ENCODE assay signal across 9 cellular contexts in genomic region chr19:13029893-13030292, GRCh38. TPM values are rescaled to one million over a fixed set of nuclear protein-coding genes. Genes with fewer than 3 reads are reported as not detected.
DNase-seq lines count a peak whose midpoint lies in the region; ATAC-seq and TF ChIP-seq lines count a peak whose summit lies in the region.
"Had no signal": no experiment of that assay in that cellular context is flagged by ENCODE, and none has a peak within 500 bp of the region (broad histone marks: within the 10 kb centered on the region; RNA-seq: fewer than 3 reads in every experiment).

No MANE protein-coding gene starts in this region.

- CTCF ChIA-PET in HEK293 (lab: Yijun Ruan, JAX) = interaction anchor here (0.5 to 8.6 kb wide), 13 partner anchors 15 to 218 kb away, joined by 3 to 247 read pairs (median 5); no protein-coding TSS in a partner anchor

- ATAC-seq in lower lobe of right lung (peak; percentile 6 to 33), HG03521 (IDR thresholded peaks at IDR 0.05; ENCODE audit: unreplicated experiment) (no peak), GM21723 (IDR thresholded peaks at IDR 0.05; ENCODE audit: unreplicated experiment) (no peak)

- H3K4me3 ChIP-seq in HEK293 (ENCODE audit: low read depth, low read length) (no peak overlapping the region), astrocyte of the spinal cord (ENCODE audit: low read depth, low read length) (no peak overlapping the region), lower lobe of right lung (no peak overlapping the region)

- no peaks in the 10 kb centered on the region for H3K36me3 ChIP-seq in HEK293 (ENCODE audit: control insufficient read depth in 2 of 2, insufficient read depth in 1 of 2, low read length in 2 of 2)
- H3K36me3 ChIP-seq in lower lobe of right lung = no peaks in the 10 kb centered on the region

- POLR2A ChIA-PET in HEK293 (lab: Yijun Ruan, JAX) = no interaction called here

- peak; percentile 43; the same call in 1 of the 2 replicates for TF ChIP-seq CTCF in HEK293 (tag by site-specific recombination; IDR thresholded peaks at IDR 0.05)
- peak; percentile 60 for TF ChIP-seq CTCF in astrocyte of the spinal cord (IDR thresholded peaks at IDR 0.05; ENCODE audit: low read depth, low read length)
- TF ChIP-seq CTCF in lower lobe of right lung (IDR thresholded peaks at IDR 0.05) = peak; percentile 48

- intact Hi-C loops in lower lobe of right lung (cut with DNase I) = no loop called here

- H3K4me1 ChIP-seq in HEK293 (ENCODE audit: control insufficient read depth, insufficient read depth, low read length) (peaks cover 22% of the 10 kb centered on the region), lower lobe of right lung (peaks cover 96% of the 10 kb centered on the region)

- no peaks in the 10 kb centered on the region for H3K27me3 ChIP-seq in lower lobe of right lung (ENCODE audit: low read depth)

- DNase-seq in Ammon's horn (ENCODE audit: low spot score) = peak; percentile 87
- no peak for DNase-seq in astrocyte of the spinal cord (ENCODE audit: low read depth, low spot score)
- no peak for DNase-seq in lower lobe of right lung
- no peak for DNase-seq in activated CD8-positive, alpha-beta memory T cell treated with anti-CD3 and anti-CD28 coated beads, Interleukin-2, amount 50 U/mL, for 4 hours
- no peak for DNase-seq in NCI-H1092 (lab: John Stamatoyannopoulos, UW)
- DNase-seq: NCI-H1105 had no signal

- H3K9me3 ChIP-seq in HEK293 (ENCODE audit: control insufficient read depth, insufficient read depth, low read depth, low read length) (no peaks in the 10 kb centered on the region), lower lobe of right lung (no peaks in the 10 kb centered on the region)

- no peak overlapping the region for H3K27ac ChIP-seq in HEK293 (ENCODE audit: extremely low read depth, low read depth, low read length)
- peak overlapping the region; percentile 27 for H3K27ac ChIP-seq in lower lobe of right lung

- in situ Hi-C loops in astrocyte of the spinal cord (cut with HindIII; ENCODE audit: low sequenced_read_pairs) = no loop called here

TF ChIP-seq in HEK293, 187 proteins besides CTCF, POLR2A, EP300 and RAD21:
- TF ChIP-seq KLF10 (tag by site-specific recombination; IDR thresholded peaks at IDR 0.05) (no peak), ELK4 (IDR thresholded peaks at IDR 0.05; ENCODE audit: borderline replicate concordance, low read depth, low read length) (no peak), ZNF169 (tag by site-specific recombination; IDR thresholded peaks at IDR 0.05) (no peak), REPIN1 (tag by site-specific recombination; IDR thresholded peaks at IDR 0.05; ENCODE audit: low read depth) (no peak), ZNF701 (tag by site-specific recombination; IDR thresholded peaks at IDR 0.05) (no peak), EGR2 (tag by site-specific recombination; IDR thresholded peaks at IDR 0.05; ENCODE audit: low read depth) (no peak), ZBTB7A (tag by site-specific recombination; IDR thresholded peaks at IDR 0.05; ENCODE audit: low read depth) (no peak), ZNF660 (tag by site-specific recombination; IDR thresholded peaks at IDR 0.05) (no peak), INSM2 (tag by site-specific recombination; IDR thresholded peaks at IDR 0.05) (no peak), ATF2 (tag by site-specific recombination; IDR thresholded peaks at IDR 0.05; ENCODE audit: low read depth) (no peak)

RNA-seq across cellular contexts. Expression of gene NFIX, which starts 34.6 kb away (rescaled TPM):
- 146 TPM for total RNA-seq in lower lobe of right lung

Comparison
In these comparisons a context has a peak if more than half of its experiments do, and no peak if none do; other contexts are left out.
1. ATAC-seq: peak in lower lobe of right lung (2 of 2); none in HG03521 (single experiment) and GM21723 (single experiment).
2. Peak in every context shown above with its lines, with median percentiles within 50 percentile points of each other: CTCF ChIP-seq.